27 cellular contexts compared by ENCODE assay signal in genomic region chr17:3554440-3554839, GRCh38.
"Had no signal": no experiment of that assay in that cellular context is flagged by ENCODE, and none has a peak within 500 bp of the region (broad histone marks: within the 10 kb centered on the region; RNA-seq: fewer than 3 reads in every experiment).

No MANE protein-coding gene starts in this region.

- FAIRE-seq: astrocyte, frontal cortex had no signal

- H3K27me3 Mint-ChIP-seq: activated naive CD8-positive, alpha-beta T cell had no signal

- H3K27ac ChIP-seq: brain microvascular endothelial cell had no signal

- DNase-seq: activated CD4-positive, alpha-beta memory T cell treated with anti-CD3 and anti-CD28 coated beads for 36 hours; activated CD4-positive, alpha-beta T cell treated with anti-CD3 and anti-CD28 coated beads for 36 hours; activated CD4-positive, alpha-beta T cell treated with anti-CD3 and anti-CD28 coated beads, Interleukin-2, amount 10 ng/mL, durations not matched to agents 24 days and 14 days; activated CD4-positive, CD25-positive, alpha-beta regulatory T cell; activated CD4-positive, CD25-positive, alpha-beta regulatory T cell treated with anti-CD3 and anti-CD28 coated beads, Interleukin-2, amount 50 U/mL, for 72 hours; activated CD8-positive, alpha-beta memory T cell treated with anti-CD3 and anti-CD28 coated beads, Interleukin-2, amount 10 ng/mL, durations not matched to agents 7 days and 5 days; activated CD8-positive, alpha-beta memory T cell treated with anti-CD3 and anti-CD28 coated beads, Interleukin-2, amount 50 U/mL, for 4 hours; activated CD8-positive, alpha-beta T cell treated with anti-CD3 and anti-CD28 coated beads, Interleukin-2, amount 10 ng/mL, durations not matched to agents 7 days and 5 days; activated effector memory CD4-positive, alpha-beta T cell treated with anti-CD3 and anti-CD28 coated beads, Interleukin-2, amount 50 U/mL, for 16 hours; activated naive CD4-positive, alpha-beta T cell treated with anti-CD3 and anti-CD28 coated beads for 36 hours; activated T-cell treated with anti-CD3 and anti-CD28 coated beads, Interleukin-2, amount 50 U/mL, for 1 hour; activated T-cell treated with anti-CD3 and anti-CD28 coated beads, Interleukin-2, amount 50 U/mL, for 48 hours; amniotic stem cell; anterior cingulate cortex; brain microvascular endothelial cell; effector memory CD4-positive, alpha-beta T cell; endodermal cell; foreskin fibroblast; glutamatergic neuron; T-helper 2 cell had no signal

- H3K36me3 Mint-ChIP-seq: activated CD4-positive, alpha-beta memory T cell treated with anti-CD3 and anti-CD28 coated beads for 36 hours; activated CD8-positive, alpha-beta memory T cell treated with anti-CD3 and anti-CD28 coated beads, Interleukin-2, amount 10 ng/mL, durations not matched to agents 7 days and 5 days; activated naive CD8-positive, alpha-beta T cell had no signal

- H3K27ac Mint-ChIP-seq: activated CD4-positive, alpha-beta memory T cell treated with anti-CD3 and anti-CD28 coated beads for 36 hours; activated CD4-positive, alpha-beta T cell treated with anti-CD3 and anti-CD28 coated beads for 36 hours; activated CD4-positive, alpha-beta T cell treated with anti-CD3 and anti-CD28 coated beads, Interleukin-2, amount 10 ng/mL, durations not matched to agents 24 days and 14 days; activated CD8-positive, alpha-beta memory T cell treated with anti-CD3 and anti-CD28 coated beads, Interleukin-2, amount 10 ng/mL, durations not matched to agents 7 days and 5 days; activated CD8-positive, alpha-beta T cell treated with anti-CD3 and anti-CD28 coated beads, Interleukin-2, amount 10 ng/mL, durations not matched to agents 7 days and 5 days; activated naive CD4-positive, alpha-beta T cell treated with anti-CD3 and anti-CD28 coated beads for 36 hours; activated naive CD8-positive, alpha-beta T cell; activated T-helper 1 cell treated with anti-CD3 and anti-CD28 coated beads, Interleukin-12 subunit alpha, Interleukin-12 subunit beta, Interleukin-2, Interleukin-4 antibody, amounts not matched to agents 30 ng/mL and 10 ng/mL and 1 ng/mL, durations not matched to agents 14 hours and 24 hours and 36 hours; activated T-helper 2 cell treated with anti-CD3 and anti-CD28 coated beads, Interferon-gamma antibody, Interleukin-2, Interleukin-4, amounts not matched to agents 10 μg/mL and 5 μg/mL and 100 μg/mL, durations not matched to agents 14 hours and 24 hours and 36 hours; endodermal cell had no signal

- H3K36me3 ChIP-seq: brain microvascular endothelial cell had no signal

- H3K27me3 ChIP-seq: brain microvascular endothelial cell had no signal

- H3K4me3 Mint-ChIP-seq: activated CD4-positive, alpha-beta memory T cell treated with anti-CD3 and anti-CD28 coated beads for 36 hours; activated CD4-positive, alpha-beta T cell treated with anti-CD3 and anti-CD28 coated beads for 36 hours; activated CD4-positive, alpha-beta T cell treated with anti-CD3 and anti-CD28 coated beads, Interleukin-2, amount 10 ng/mL, durations not matched to agents 24 days and 14 days; activated CD8-positive, alpha-beta memory T cell treated with anti-CD3 and anti-CD28 coated beads, Interleukin-2, amount 10 ng/mL, durations not matched to agents 7 days and 5 days; activated CD8-positive, alpha-beta T cell treated with anti-CD3 and anti-CD28 coated beads, Interleukin-2, amount 10 ng/mL, durations not matched to agents 7 days and 5 days; activated naive CD4-positive, alpha-beta T cell treated with anti-CD3 and anti-CD28 coated beads for 36 hours; activated naive CD8-positive, alpha-beta T cell; activated T-helper 1 cell treated with anti-CD3 and anti-CD28 coated beads, Interleukin-12 subunit alpha, Interleukin-12 subunit beta, Interleukin-2, Interleukin-4 antibody, amounts not matched to agents 30 ng/mL and 10 ng/mL and 1 ng/mL, durations not matched to agents 14 hours and 24 hours and 36 hours; central memory CD8-positive, alpha-beta T cell; endodermal cell had no signal

- H3K9me3 Mint-ChIP-seq: activated CD4-positive, alpha-beta memory T cell treated with anti-CD3 and anti-CD28 coated beads for 36 hours; activated CD4-positive, alpha-beta T cell treated with anti-CD3 and anti-CD28 coated beads, Interleukin-2, amount 10 ng/mL, durations not matched to agents 24 days and 14 days; activated naive CD4-positive, alpha-beta T cell treated with anti-CD3 and anti-CD28 coated beads for 36 hours; activated T-helper 1 cell treated with anti-CD3 and anti-CD28 coated beads, Interleukin-12 subunit alpha, Interleukin-12 subunit beta, Interleukin-2, Interleukin-4 antibody, amounts not matched to agents 30 ng/mL and 10 ng/mL and 1 ng/mL, durations not matched to agents 14 hours and 24 hours and 36 hours; activated T-helper 2 cell treated with anti-CD3 and anti-CD28 coated beads, Interferon-gamma antibody, Interleukin-2, Interleukin-4, amounts not matched to agents 10 μg/mL and 5 μg/mL and 100 μg/mL, durations not matched to agents 14 hours and 24 hours and 36 hours; endodermal cell had no signal

- ATAC-seq: activated CD4-positive, alpha-beta T cell treated with anti-CD3 and anti-CD28 coated beads for 36 hours; activated CD8-positive, alpha-beta memory T cell treated with anti-CD3 and anti-CD28 coated beads, Interleukin-2, amount 10 ng/mL, durations not matched to agents 7 days and 5 days; activated CD8-positive, alpha-beta T cell treated with anti-CD3 and anti-CD28 coated beads, Interleukin-2, amount 10 ng/mL, durations not matched to agents 7 days and 5 days; esophagus mucosa had no signal
